Comparison of ENCODE assay signal across 8 cellular contexts in the genomic region with DNA sequence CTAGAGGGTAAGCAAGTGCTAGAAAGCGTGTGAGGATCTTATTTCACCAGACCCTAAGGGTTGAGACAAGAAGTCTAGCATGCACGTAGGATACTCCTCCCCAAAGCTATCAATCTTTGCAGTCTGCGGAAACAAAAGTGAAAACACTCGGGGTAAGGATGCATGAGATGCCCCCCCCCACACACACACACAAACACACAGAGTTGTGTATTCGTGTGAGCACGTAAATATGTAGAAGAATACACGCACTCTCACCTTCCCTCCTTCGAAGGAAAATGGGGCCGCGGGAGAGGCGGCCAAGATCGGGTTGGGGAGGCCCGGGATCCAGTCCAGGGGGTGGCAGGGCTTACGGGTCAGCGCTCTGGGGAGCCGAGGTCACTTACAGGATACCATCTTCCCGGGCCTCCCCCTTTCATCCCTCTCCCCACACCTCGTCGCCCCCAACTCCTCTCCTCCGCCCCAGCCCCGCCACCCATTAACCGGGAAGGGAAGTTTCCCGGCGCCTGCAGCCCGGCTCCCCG. TPM values are rescaled to one million over a fixed set of nuclear protein-coding genes. Genes with fewer than 3 reads are reported as not detected.
A peak's percentile ranks its signal among the peaks of the same experiment; 100 is the strongest.
DNase-seq lines count a peak whose midpoint lies in the region; ATAC-seq and TF ChIP-seq lines count a peak whose summit lies in the region.

No MANE protein-coding gene starts in this region.

- no peak for TF ChIP-seq CTCF in LNCaP clone FGC (IDR thresholded peaks at IDR 0.05; ENCODE audit: control insufficient read depth, extremely low read depth, insufficient read depth)

- peak; percentile 35 for DNase-seq in SIG-M5 treated with dmso at 0.1 percent for 504 hours (lab: John Stamatoyannopoulos, UW; ENCODE audit: unreplicated experiment)
- DNase-seq in SIG-M5 (lab: John Stamatoyannopoulos, UW), result no peak
- DNase-seq in LNCaP clone FGC (ENCODE audit: low read depth), result no peak
- peak; percentile 55 for DNase-seq in amniotic epithelial cell (ENCODE audit: low read depth)
- DNase-seq in hepatic stellate cell (ENCODE audit: low spot score), result peak; percentile 10
- peak; percentile 67 for DNase-seq in sciatic nerve (ENCODE audit: low spot score)
- no peak for DNase-seq in GOT3 (lab: John Stamatoyannopoulos, UW)

- H3K4me3 ChIP-seq in LNCaP clone FGC (ENCODE audit: low read depth, low read length), result peak overlapping the region; percentile 95

- peak; percentile 26 for ATAC-seq in GM21825 (IDR thresholded peaks at IDR 0.05; ENCODE audit: unreplicated experiment)
- peak; percentile 18 for ATAC-seq in sciatic nerve

- intact Hi-C loops in sciatic nerve (cut with DNase I), result no loop called here

RNA-seq across cellular contexts. Expression of a gene that starts 0.4 kb away (rescaled TPM):
- 32.5 TPM for total RNA-seq in sciatic nerve

RNA-seq across cellular contexts. Expression of a gene that starts 36.9 kb away (rescaled TPM):
- total RNA-seq in sciatic nerve, result 59.5 TPM

Comparison
In these comparisons a context has a peak if more than half of its experiments do, and no peak if none do; other contexts are left out.
1. DNase-seq: peak in SIG-M5 treated with dmso at 0.1 percent for 504 hours (single experiment), amniotic epithelial cell (single experiment), hepatic stellate cell (single experiment) and sciatic nerve (single experiment); none in SIG-M5 (single experiment), LNCaP clone FGC (single experiment) and GOT3 (single experiment).